ENCODE assay signal across 28 cellular contexts in genomic region chr17:79108232-79108850, GRCh38.
"Had no signal": no experiment of that assay in that cellular context is flagged by ENCODE, and none has a peak within 500 bp of the region (broad histone marks: within the 10 kb centered on the region; RNA-seq: fewer than 3 reads in every experiment).

No MANE protein-coding gene starts in this region.

- H3K36me3 Mint-ChIP-seq: activated naive CD8-positive, alpha-beta T cell had no signal

- H3K27me3 Mint-ChIP-seq: activated naive CD8-positive, alpha-beta T cell had no signal

- FAIRE-seq: TTC549 had no signal

- H3K9me3 Mint-ChIP-seq: activated B cell treated with CpG ODN at 0.5 μM for 24 hours; activated CD4-positive, alpha-beta memory T cell treated with anti-CD3 and anti-CD28 coated beads, Interleukin-2, amount 10 ng/mL, durations not matched to agents 7 days and 5 days; activated CD4-positive, alpha-beta T cell treated with anti-CD3 and anti-CD28 coated beads, Interleukin-2, amount 10 ng/mL, durations not matched to agents 24 days and 14 days; activated T-cell treated with anti-CD3 and anti-CD28 coated beads, Interleukin-2, amount 50 U/mL, for 4 hours; activated T-helper 17 cell treated with anti-CD3 and anti-CD28 coated beads, Interleukin-2, amount 50 U/mL, for 72 hours; dendritic cell treated with granulocyte-macrophage colony-stimulating factor and Interleukin-4, amounts not matched to agents 40 ng/mL and 50 ng/mL, for 4 days; endodermal cell had no signal

- DNase-seq: activated B cell treated with CpG ODN at 0.5 μM for 24 hours; activated CD4-positive, alpha-beta memory T cell treated with anti-CD3 and anti-CD28 coated beads, Interleukin-2, amount 10 ng/mL, durations not matched to agents 7 days and 5 days; activated CD4-positive, alpha-beta T cell treated with anti-CD3 and anti-CD28 coated beads, Interleukin-2, amount 10 ng/mL, durations not matched to agents 24 days and 14 days; activated CD4-positive, alpha-beta T cell treated with anti-CD3 and anti-CD28 coated beads, Interleukin-2, amount 50 U/mL, for 4 hours; activated effector memory CD4-positive, alpha-beta T cell treated with Interleukin-2 at 50 U/mL for 16 hours; activated gamma-delta T cell treated with Interleukin-2 at 50 U/mL for 16 hours; activated naive CD4-positive, alpha-beta T cell treated with anti-CD3 and anti-CD28 coated beads, Interleukin-2, amount 50 U/mL, for 16 hours; activated naive CD4-positive, alpha-beta T cell treated with Interleukin-2 at 50 U/mL for 16 hours; activated T-cell treated with anti-CD3 and anti-CD28 coated beads, Interleukin-2, amount 50 U/mL, for 4 hours; amniotic stem cell; anterior cingulate cortex; body of pancreas; effector memory CD4-positive, alpha-beta T cell; endodermal cell; foreskin keratinocyte; gastrocnemius medialis; glutamatergic neuron; heart left ventricle; T-helper 2 cell had no signal

- H3K9me3 ChIP-seq: body of pancreas, gastrocnemius medialis, heart left ventricle had no signal

- H3K4me3 Mint-ChIP-seq: activated B cell treated with CpG ODN at 0.5 μM for 24 hours; activated CD4-positive, alpha-beta memory T cell treated with anti-CD3 and anti-CD28 coated beads, Interleukin-2, amount 10 ng/mL, durations not matched to agents 7 days and 5 days; activated CD4-positive, alpha-beta T cell treated with anti-CD3 and anti-CD28 coated beads, Interleukin-2, amount 10 ng/mL, durations not matched to agents 24 days and 14 days; activated naive CD8-positive, alpha-beta T cell; activated T-cell treated with anti-CD3 and anti-CD28 coated beads, Interleukin-2, amount 50 U/mL, for 4 hours; activated T-helper 17 cell treated with anti-CD3 and anti-CD28 coated beads, Interleukin-2, amount 50 U/mL, for 72 hours; dendritic cell treated with granulocyte-macrophage colony-stimulating factor and Interleukin-4, amounts not matched to agents 40 ng/mL and 50 ng/mL, for 4 days; endodermal cell had no signal

- H3K36me3 ChIP-seq: gastrocnemius medialis, heart left ventricle had no signal

- H3K27ac Mint-ChIP-seq: activated B cell treated with CpG ODN at 0.5 μM for 24 hours; activated CD4-positive, alpha-beta memory T cell treated with anti-CD3 and anti-CD28 coated beads, Interleukin-2, amount 10 ng/mL, durations not matched to agents 7 days and 5 days; activated CD4-positive, alpha-beta T cell treated with anti-CD3 and anti-CD28 coated beads, Interleukin-2, amount 10 ng/mL, durations not matched to agents 24 days and 14 days; activated naive CD8-positive, alpha-beta T cell; activated T-helper 17 cell treated with anti-CD3 and anti-CD28 coated beads, Interleukin-2, amount 50 U/mL, for 72 hours; dendritic cell treated with granulocyte-macrophage colony-stimulating factor and Interleukin-4, amounts not matched to agents 40 ng/mL and 50 ng/mL, for 4 days; endodermal cell had no signal

- H3K27me3 ChIP-seq: body of pancreas had no signal

- H3K4me3 ChIP-seq: body of pancreas, coronary artery, dorsolateral prefrontal cortex, gastrocnemius medialis, heart left ventricle had no signal

- H3K4me1 ChIP-seq: body of pancreas, foreskin keratinocyte, gastrocnemius medialis, heart left ventricle had no signal

- H3K27ac ChIP-seq: body of pancreas, coronary artery, foreskin keratinocyte, gastrocnemius medialis, heart left ventricle, VCaP had no signal

- ATAC-seq: activated CD4-positive, CD25-positive, alpha-beta regulatory T cell treated with anti-CD3 and anti-CD28 coated beads, Interleukin-2, amount 50 U/mL, for 24 hours; activated T-cell treated with anti-CD3 and anti-CD28 coated beads, Interleukin-2, amount 50 U/mL, for 4 hours; activated T-helper 17 cell treated with anti-CD3 and anti-CD28 coated beads, Interleukin-2, amount 50 U/mL, for 72 hours; body of pancreas; esophagus mucosa; foreskin keratinocyte; gastrocnemius medialis; heart left ventricle had no signal

- H3K4me1 Mint-ChIP-seq: activated B cell treated with CpG ODN at 0.5 μM for 24 hours; activated CD4-positive, alpha-beta memory T cell treated with anti-CD3 and anti-CD28 coated beads, Interleukin-2, amount 10 ng/mL, durations not matched to agents 7 days and 5 days; activated CD4-positive, alpha-beta T cell treated with anti-CD3 and anti-CD28 coated beads, Interleukin-2, amount 10 ng/mL, durations not matched to agents 24 days and 14 days; activated T-helper 17 cell treated with anti-CD3 and anti-CD28 coated beads, Interleukin-2, amount 50 U/mL, for 72 hours; endodermal cell had no signal
